12 cellular contexts compared by ENCODE assay signal in the genomic region with DNA sequence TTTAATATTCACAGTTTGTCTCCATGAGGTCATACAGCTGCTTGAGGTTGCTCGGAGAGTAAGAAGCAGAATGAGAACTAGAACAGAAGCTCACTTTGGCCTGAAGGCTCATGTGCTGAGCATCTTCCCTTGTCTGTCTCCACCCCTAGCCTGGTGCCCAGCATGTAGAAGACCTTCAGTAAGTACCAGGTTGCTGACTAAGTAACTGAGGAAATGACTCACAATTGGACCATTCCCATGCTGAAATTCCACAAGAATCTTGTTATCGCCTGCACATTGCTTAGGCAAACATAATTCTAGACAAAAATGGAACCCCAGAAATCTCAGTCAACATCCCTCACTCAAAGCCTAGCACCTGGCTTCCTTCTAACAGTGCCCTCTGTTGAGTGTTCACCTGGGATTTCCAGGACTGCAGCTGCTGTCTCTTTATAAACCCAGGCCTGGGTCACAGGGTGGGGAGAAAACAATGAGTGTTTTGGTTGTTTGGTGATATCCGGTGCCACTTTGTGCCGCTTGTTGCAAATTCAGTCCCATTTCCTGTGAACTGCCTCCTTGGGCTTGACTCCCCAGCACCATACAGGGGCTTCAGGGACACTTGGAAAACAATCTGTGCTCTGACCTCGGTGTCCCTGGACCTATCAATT.
DNase-seq lines count a peak whose midpoint lies in the region; ATAC-seq, FAIRE-seq and TF ChIP-seq lines count a peak whose summit lies in the region.
"Had no signal": no experiment of that assay in that cellular context is flagged by ENCODE, and none has a peak within 500 bp of the region (broad histone marks: within the 10 kb centered on the region; RNA-seq: fewer than 3 reads in every experiment).

No MANE protein-coding gene starts in this region.

- peaks cover 13% of the 10 kb centered on the region for H3K4me1 Mint-ChIP-seq in T-helper 17 cell

- no peaks in the 10 kb centered on the region for H3K27me3 ChIP-seq in lower lobe of right lung (ENCODE audit: low read depth)
- H3K27me3 ChIP-seq: neutrophil had no signal

- H3K36me3 Mint-ChIP-seq in T-helper 17 cell (ENCODE audit: low read depth), result peaks cover 6% of the 10 kb centered on the region
- H3K36me3 Mint-ChIP-seq: brain had no signal

- H3K9me3 ChIP-seq in A549 (peaks cover 4% of the 10 kb centered on the region), T-helper 17 cell (ENCODE audit: control insufficient read depth, low read length, poor library complexity, severe bottlenecking) (no peaks in the 10 kb centered on the region), lower lobe of right lung (no peaks in the 10 kb centered on the region)
- H3K9me3 ChIP-seq: neutrophil had no signal

- DNase-seq in A549 (ENCODE audit: low read depth in 1 of 2, low spot score in 1 of 2) (peak; percentile 28 to 62), GM19239 (ENCODE audit: insufficient read length, low spot score) (no peak), T-helper 17 cell (no peak), foreskin melanocyte (peak; percentile 44), NCI-H2081 treated with DMSO at 0.1 percent for 48 hours (lab: John Stamatoyannopoulos, UW) (no peak), lower lobe of right lung (no peak)
- DNase-seq: activated CD4-positive, alpha-beta T cell treated with anti-CD3 and anti-CD28 coated beads, Interleukin-2, amount 50 U/mL, for 48 hours; COR-L47 had no signal

- H3K36me3 ChIP-seq in lower lobe of right lung, result no peaks in the 10 kb centered on the region
- H3K36me3 ChIP-seq: neutrophil had no signal

- peak overlapping the region; percentile 54 for H3K4me2 ChIP-seq in A549

- H3K27ac Mint-ChIP-seq in T-helper 17 cell, result peak overlapping the region; percentile 43

- no peak for TF ChIP-seq POLR2A in A549 (IDR thresholded peaks at IDR 0.05; ENCODE audit: low read length)

- H3K4me1 ChIP-seq in A549, result peaks cover 14% of the 10 kb centered on the region
- no peaks in the 10 kb centered on the region for H3K4me1 ChIP-seq in lower lobe of right lung

- no peak overlapping the region for H3K4me3 ChIP-seq in A549
- no peak overlapping the region for H3K4me3 ChIP-seq in lower lobe of right lung

- no peak for TF ChIP-seq EP300 in A549 (IDR thresholded peaks at IDR 0.05)

- no peak overlapping the region for H3K4me3 Mint-ChIP-seq in T-helper 17 cell
- H3K4me3 Mint-ChIP-seq: brain had no signal

- POLR2A ChIA-PET in A549 (lab: Yijun Ruan, JAX), result interaction anchor here (1.3 kb wide), 1 partner anchor 28 kb away, joined by 4 read pairs; no protein-coding TSS in a partner anchor

- WGBS in A549 (ENCODE audit: missing lambda C conversion rate), result 32% methylated on average over 5 of the region's 5 CpGs

- TF ChIP-seq CTCF in A549 (IDR thresholded peaks at IDR 0.05), result no peak
- TF ChIP-seq CTCF in lower lobe of right lung (IDR thresholded peaks at IDR 0.05), result no peak

- TF ChIP-seq RAD21 in A549 (conservative IDR thresholded peaks at IDR 0.05 in 1 of 2, IDR thresholded peaks at IDR 0.05 in 1 of 2), result no peak

- intact Hi-C loops in lower lobe of right lung (cut with DNase I), result no loop called here

- FAIRE-seq in A549 (lab: Jason Lieb, UNC) (no peak), GM19239 (lab: Jason Lieb, UNC) (peak; percentile 4)

- ATAC-seq in A549 (peak; percentile 43 to 87; a peak in 5 of 6 replicates), T-helper 17 cell (no peak), HG02885 (IDR thresholded peaks at IDR 0.05; ENCODE audit: poor library complexity, unreplicated experiment) (no peak), HG02938 (IDR thresholded peaks at IDR 0.05; ENCODE audit: unreplicated experiment) (no peak), lower lobe of right lung (no peak)

- CTCF ChIA-PET in A549 (lab: Yijun Ruan, JAX), result interaction anchor here (0.9 to 3.0 kb wide), 5 partner anchors 9 to 451 kb away, joined by 3 to 23 read pairs (median 4); no protein-coding TSS in a partner anchor

- peak overlapping the region; percentile 67 to 80 for H3K27ac ChIP-seq in A549
- H3K27ac ChIP-seq in lower lobe of right lung, result no peak overlapping the region
- H3K27ac ChIP-seq: neutrophil had no signal

- peaks cover 13% of the 10 kb centered on the region for H3K27me3 Mint-ChIP-seq in T-helper 17 cell

TF ChIP-seq in A549, 52 proteins besides CTCF, POLR2A, EP300 and RAD21:
- TF ChIP-seq, protein P1, sequence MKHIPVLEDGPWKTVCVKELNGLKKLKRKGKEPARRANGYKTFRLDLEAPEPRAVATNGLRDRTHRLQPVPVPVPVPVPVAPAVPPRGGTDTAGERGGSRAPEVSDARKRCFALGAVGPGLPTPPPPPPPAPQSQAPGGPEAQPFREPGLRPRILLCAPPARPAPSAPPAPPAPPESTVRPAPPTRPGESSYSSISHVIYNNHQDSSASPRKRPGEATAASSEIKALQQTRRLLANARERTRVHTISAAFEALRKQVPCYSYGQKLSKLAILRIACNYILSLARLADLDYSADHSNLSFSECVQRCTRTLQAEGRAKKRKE (CRISPR knock-in tag; IDR thresholded peaks at IDR 0.05; ENCODE audit: low read depth), result peak; percentile 34; the same call in 1 of the 2 replicates
- TF ChIP-seq, protein P2, sequence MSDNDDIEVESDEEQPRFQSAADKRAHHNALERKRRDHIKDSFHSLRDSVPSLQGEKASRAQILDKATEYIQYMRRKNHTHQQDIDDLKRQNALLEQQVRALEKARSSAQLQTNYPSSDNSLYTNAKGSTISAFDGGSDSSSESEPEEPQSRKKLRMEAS (IDR thresholded peaks at IDR 0.05), result 0 out of 2 replicates have a peak, but pooled peaks have one; percentile 26
- peak; percentile 36 for TF ChIP-seq MAFK (IDR thresholded peaks at IDR 0.05; ENCODE audit: partially characterized antibody)
- TF ChIP-seq FOSL2 (IDR thresholded peaks at IDR 0.05), result 0 out of 2 replicates have a peak, but pooled peaks have one; percentile 10
- peak; percentile 33; the same call in 1 of the 2 replicates for TF ChIP-seq FOSL2 (CRISPR knock-in tag; IDR thresholded peaks at IDR 0.05)
- TF ChIP-seq JUNB (IDR thresholded peaks at IDR 0.05), result peak; percentile 45; the same call in 1 of the 2 replicates
- no peak for TF ChIP-seq MYC (IDR thresholded peaks at IDR 0.05; ENCODE audit: borderline replicate concordance, low read length)
TF ChIP-seq in A549: peak in this region for 5.

Comparison
In these comparisons a context has a peak if more than half of its experiments do, and no peak if none do; other contexts are left out.
1. ATAC-seq: peak in A549 (2 of 2); none in T-helper 17 cell (single experiment), HG02885 (single experiment), HG02938 (single experiment) and lower lobe of right lung (0 of 2).
2. DNase-seq: peak in A549 (2 of 2) and foreskin melanocyte (single experiment); none in GM19239 (single experiment), T-helper 17 cell (0 of 3), NCI-H2081 treated with DMSO at 0.1 percent for 48 hours (single experiment) and lower lobe of right lung (single experiment).